In genomic region chr4:3461515-3462291, GRCh38 we compare ENCODE assay signal across 1 cellular context.
TF ChIP-seq lines count a peak whose summit lies in the region.

No MANE protein-coding gene starts in this region.

TF ChIP-seq in GM23338, 12 proteins besides CTCF, POLR2A, EP300 and RAD21 (continued from another document):
- TF ChIP-seq, protein P1, sequence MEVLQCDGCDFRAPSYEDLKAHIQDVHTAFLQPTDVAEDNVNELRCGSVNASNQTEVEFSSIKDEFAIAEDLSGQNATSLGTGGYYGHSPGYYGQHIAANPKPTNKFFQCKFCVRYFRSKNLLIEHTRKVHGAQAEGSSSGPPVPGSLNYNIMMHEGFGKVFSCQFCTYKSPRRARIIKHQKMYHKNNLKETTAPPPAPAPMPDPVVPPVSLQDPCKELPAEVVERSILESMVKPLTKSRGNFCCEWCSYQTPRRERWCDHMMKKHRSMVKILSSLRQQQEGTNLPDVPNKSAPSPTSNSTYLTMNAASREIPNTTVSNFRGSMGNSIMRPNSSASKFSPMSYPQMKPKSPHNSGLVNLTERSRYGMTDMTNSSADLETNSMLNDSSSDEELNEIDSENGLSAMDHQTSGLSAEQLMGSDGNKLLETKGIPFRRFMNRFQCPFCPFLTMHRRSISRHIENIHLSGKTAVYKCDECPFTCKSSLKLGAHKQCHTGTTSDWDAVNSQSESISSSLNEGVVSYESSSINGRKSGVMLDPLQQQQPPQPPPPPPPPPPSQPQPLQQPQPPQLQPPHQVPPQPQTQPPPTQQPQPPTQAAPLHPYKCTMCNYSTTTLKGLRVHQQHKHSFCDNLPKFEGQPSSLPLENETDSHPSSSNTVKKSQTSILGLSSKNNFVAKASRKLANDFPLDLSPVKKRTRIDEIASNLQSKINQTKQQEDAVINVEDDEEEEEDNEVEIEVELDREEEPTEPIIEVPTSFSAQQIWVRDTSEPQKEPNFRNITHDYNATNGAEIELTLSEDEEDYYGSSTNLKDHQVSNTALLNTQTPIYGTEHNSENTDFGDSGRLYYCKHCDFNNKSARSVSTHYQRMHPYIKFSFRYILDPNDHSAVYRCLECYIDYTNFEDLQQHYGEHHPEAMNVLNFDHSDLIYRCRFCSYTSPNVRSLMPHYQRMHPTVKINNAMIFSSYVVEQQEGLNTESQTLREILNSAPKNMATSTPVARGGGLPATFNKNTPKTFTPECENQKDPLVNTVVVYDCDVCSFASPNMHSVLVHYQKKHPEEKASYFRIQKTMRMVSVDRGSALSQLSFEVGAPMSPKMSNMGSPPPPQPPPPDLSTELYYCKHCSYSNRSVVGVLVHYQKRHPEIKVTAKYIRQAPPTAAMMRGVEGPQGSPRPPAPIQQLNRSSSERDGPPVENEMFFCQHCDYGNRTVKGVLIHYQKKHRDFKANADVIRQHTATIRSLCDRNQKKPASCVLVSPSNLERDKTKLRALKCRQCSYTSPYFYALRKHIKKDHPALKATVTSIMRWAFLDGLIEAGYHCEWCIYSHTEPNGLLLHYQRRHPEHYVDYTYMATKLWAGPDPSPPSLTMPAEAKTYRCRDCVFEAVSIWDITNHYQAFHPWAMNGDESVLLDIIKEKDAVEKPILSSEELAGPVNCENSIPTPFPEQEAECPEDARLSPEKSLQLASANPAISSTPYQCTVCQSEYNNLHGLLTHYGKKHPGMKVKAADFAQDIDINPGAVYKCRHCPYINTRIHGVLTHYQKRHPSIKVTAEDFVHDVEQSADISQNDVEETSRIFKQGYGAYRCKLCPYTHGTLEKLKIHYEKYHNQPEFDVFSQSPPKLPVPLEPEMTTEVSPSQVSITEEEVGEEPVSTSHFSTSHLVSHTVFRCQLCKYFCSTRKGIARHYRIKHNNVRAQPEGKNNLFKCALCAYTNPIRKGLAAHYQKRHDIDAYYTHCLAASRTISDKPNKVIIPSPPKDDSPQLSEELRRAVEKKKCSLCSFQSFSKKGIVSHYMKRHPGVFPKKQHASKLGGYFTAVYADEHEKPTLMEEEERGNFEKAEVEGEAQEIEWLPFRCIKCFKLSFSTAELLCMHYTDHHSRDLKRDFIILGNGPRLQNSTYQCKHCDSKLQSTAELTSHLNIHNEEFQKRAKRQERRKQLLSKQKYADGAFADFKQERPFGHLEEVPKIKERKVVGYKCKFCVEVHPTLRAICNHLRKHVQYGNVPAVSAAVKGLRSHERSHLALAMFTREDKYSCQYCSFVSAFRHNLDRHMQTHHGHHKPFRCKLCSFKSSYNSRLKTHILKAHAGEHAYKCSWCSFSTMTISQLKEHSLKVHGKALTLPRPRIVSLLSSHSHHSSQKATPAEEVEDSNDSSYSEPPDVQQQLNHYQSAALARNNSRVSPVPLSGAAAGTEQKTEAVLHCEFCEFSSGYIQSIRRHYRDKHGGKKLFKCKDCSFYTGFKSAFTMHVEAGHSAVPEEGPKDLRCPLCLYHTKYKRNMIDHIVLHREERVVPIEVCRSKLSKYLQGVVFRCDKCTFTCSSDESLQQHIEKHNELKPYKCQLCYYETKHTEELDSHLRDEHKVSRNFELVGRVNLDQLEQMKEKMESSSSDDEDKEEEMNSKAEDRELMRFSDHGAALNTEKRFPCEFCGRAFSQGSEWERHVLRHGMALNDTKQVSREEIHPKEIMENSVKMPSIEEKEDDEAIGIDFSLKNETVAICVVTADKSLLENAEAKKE (CRISPR knock-in tag; IDR thresholded peaks at IDR 0.05), result no peak
- TF ChIP-seq, protein P2, sequence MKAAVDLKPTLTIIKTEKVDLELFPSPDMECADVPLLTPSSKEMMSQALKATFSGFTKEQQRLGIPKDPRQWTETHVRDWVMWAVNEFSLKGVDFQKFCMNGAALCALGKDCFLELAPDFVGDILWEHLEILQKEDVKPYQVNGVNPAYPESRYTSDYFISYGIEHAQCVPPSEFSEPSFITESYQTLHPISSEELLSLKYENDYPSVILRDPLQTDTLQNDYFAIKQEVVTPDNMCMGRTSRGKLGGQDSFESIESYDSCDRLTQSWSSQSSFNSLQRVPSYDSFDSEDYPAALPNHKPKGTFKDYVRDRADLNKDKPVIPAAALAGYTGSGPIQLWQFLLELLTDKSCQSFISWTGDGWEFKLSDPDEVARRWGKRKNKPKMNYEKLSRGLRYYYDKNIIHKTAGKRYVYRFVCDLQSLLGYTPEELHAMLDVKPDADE (IDR thresholded peaks at IDR 0.05), result no peak
- TF ChIP-seq STAT1 (IDR thresholded peaks at IDR 0.05; ENCODE audit: unreplicated experiment) (no peak), CREB1 (CRISPR knock-in tag; IDR thresholded peaks at IDR 0.05; ENCODE audit: low read depth) (no peak)
- TF ChIP-seq, protein P3, sequence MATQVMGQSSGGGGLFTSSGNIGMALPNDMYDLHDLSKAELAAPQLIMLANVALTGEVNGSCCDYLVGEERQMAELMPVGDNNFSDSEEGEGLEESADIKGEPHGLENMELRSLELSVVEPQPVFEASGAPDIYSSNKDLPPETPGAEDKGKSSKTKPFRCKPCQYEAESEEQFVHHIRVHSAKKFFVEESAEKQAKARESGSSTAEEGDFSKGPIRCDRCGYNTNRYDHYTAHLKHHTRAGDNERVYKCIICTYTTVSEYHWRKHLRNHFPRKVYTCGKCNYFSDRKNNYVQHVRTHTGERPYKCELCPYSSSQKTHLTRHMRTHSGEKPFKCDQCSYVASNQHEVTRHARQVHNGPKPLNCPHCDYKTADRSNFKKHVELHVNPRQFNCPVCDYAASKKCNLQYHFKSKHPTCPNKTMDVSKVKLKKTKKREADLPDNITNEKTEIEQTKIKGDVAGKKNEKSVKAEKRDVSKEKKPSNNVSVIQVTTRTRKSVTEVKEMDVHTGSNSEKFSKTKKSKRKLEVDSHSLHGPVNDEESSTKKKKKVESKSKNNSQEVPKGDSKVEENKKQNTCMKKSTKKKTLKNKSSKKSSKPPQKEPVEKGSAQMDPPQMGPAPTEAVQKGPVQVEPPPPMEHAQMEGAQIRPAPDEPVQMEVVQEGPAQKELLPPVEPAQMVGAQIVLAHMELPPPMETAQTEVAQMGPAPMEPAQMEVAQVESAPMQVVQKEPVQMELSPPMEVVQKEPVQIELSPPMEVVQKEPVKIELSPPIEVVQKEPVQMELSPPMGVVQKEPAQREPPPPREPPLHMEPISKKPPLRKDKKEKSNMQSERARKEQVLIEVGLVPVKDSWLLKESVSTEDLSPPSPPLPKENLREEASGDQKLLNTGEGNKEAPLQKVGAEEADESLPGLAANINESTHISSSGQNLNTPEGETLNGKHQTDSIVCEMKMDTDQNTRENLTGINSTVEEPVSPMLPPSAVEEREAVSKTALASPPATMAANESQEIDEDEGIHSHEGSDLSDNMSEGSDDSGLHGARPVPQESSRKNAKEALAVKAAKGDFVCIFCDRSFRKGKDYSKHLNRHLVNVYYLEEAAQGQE (IDR thresholded peaks at IDR 0.05; ENCODE audit: unreplicated experiment), result no peak
